ENCODE assay signal across 8 cellular contexts in genomic region chr18:56789004-56789888, GRCh38.
A peak's percentile ranks its signal among the peaks of the same experiment; 100 is the strongest.
DNase-seq lines count a peak whose midpoint lies in the region; ATAC-seq and TF ChIP-seq lines count a peak whose summit lies in the region.

No MANE protein-coding gene starts in this region.

- H3K36me3 ChIP-seq in NT2/D1 (ENCODE audit: insufficient read depth, insufficient read length, low read length): no peaks in the 10 kb centered on the region
- H3K36me3 ChIP-seq in endodermal cell (ENCODE audit: control insufficient read depth, insufficient read depth, low read length): no peaks in the 10 kb centered on the region

- H3K27ac ChIP-seq in endodermal cell (ENCODE audit: low read depth, low read length): no peak overlapping the region

- H3K4me1 Mint-ChIP-seq in endodermal cell (peaks cover 3% of the 10 kb centered on the region), progenitor cell of endocrine pancreas (ENCODE audit: low read depth) (peaks cover 1% of the 10 kb centered on the region)

- no peak overlapping the region for H3K4me3 ChIP-seq in NT2/D1 (ENCODE audit: insufficient read length, low read depth)
- H3K4me3 ChIP-seq in endodermal cell (ENCODE audit: low read length): no peak overlapping the region

- H3K36me3 Mint-ChIP-seq in endodermal cell (ENCODE audit: low read depth) (no peaks in the 10 kb centered on the region), progenitor cell of endocrine pancreas (ENCODE audit: insufficient read depth) (no peaks in the 10 kb centered on the region)

- H3K9ac ChIP-seq in NT2/D1 (ENCODE audit: insufficient read length, low read depth) (no peak overlapping the region), endodermal cell (ENCODE audit: extremely low read depth, low read length, poor library complexity, severe bottlenecking) (no peak overlapping the region)

- WGBS in endodermal cell (ENCODE audit: insufficient coverage in 1 of 2, insufficient read length in 1 of 2), 2 experiments: 85 to 86% methylated on average over 7 to 9 of the region's 9 CpGs

- H3K27ac Mint-ChIP-seq in endodermal cell: peak overlapping the region; percentile 52
- H3K27ac Mint-ChIP-seq in progenitor cell of endocrine pancreas: no peak overlapping the region

- H3K9me3 ChIP-seq in NT2/D1 (ENCODE audit: insufficient read depth, low read length) (no peaks in the 10 kb centered on the region), endodermal cell (ENCODE audit: control insufficient read depth, low read length) (no peaks in the 10 kb centered on the region)

- H3K9me3 Mint-ChIP-seq in endodermal cell (no peaks in the 10 kb centered on the region), progenitor cell of endocrine pancreas (ENCODE audit: low read depth) (no peaks in the 10 kb centered on the region)

- H3K27me3 Mint-ChIP-seq in endodermal cell (ENCODE audit: insufficient read depth) (no peaks in the 10 kb centered on the region), progenitor cell of endocrine pancreas (no peaks in the 10 kb centered on the region)

- H3K4me1 ChIP-seq in NT2/D1 (ENCODE audit: insufficient read depth, insufficient read length) (no peaks in the 10 kb centered on the region), endodermal cell (ENCODE audit: control insufficient read depth, insufficient read depth, low read length) (no peaks in the 10 kb centered on the region)

- ATAC-seq in GM18861 (IDR thresholded peaks at IDR 0.05; ENCODE audit: unreplicated experiment): peak; percentile 61
- no peak for ATAC-seq in GM19397 (IDR thresholded peaks at IDR 0.05; ENCODE audit: unreplicated experiment)

- DNase-seq in AG20443 (ENCODE audit: low spot score) (peak; percentile 9), NT2/D1 (ENCODE audit: low read depth, low spot score) (peak; percentile 33), endodermal cell (peak; percentile 88), progenitor cell of endocrine pancreas (ENCODE audit: low spot score, unreplicated experiment) (no peak), GOT3 (lab: John Stamatoyannopoulos, UW) (no peak), retina (no peak)

- TF ChIP-seq CTCF in endodermal cell (conservative IDR thresholded peaks at IDR 0.05): peak; percentile 85
- TF ChIP-seq CTCF in progenitor cell of endocrine pancreas (IDR thresholded peaks at IDR 0.05; ENCODE audit: unreplicated experiment): peak; percentile 65

- H3K4me3 Mint-ChIP-seq in endodermal cell (no peak overlapping the region), progenitor cell of endocrine pancreas (ENCODE audit: low read depth) (no peak overlapping the region)

- no peaks in the 10 kb centered on the region for H3K27me3 ChIP-seq in NT2/D1 (ENCODE audit: insufficient read depth, insufficient read length)
- no peaks in the 10 kb centered on the region for H3K27me3 ChIP-seq in endodermal cell (ENCODE audit: control insufficient read depth, insufficient read depth, low read length, poor library complexity, severe bottlenecking)

Comparison
In these comparisons a context has a peak if more than half of its experiments do, and no peak if none do; other contexts are left out.
1. DNase-seq: peak in AG20443 (single experiment), NT2/D1 (single experiment) and endodermal cell (single experiment); none in progenitor cell of endocrine pancreas (single experiment), GOT3 (single experiment) and retina (single experiment).